Comparison of ENCODE assay signal across 1 cellular context in genomic region chr7:97871659-97872024, GRCh38.
A peak's percentile ranks its signal among the peaks of the same experiment; 100 is the strongest.
TF ChIP-seq lines count a peak whose summit lies in the region.

No MANE protein-coding gene starts in this region.

TF ChIP-seq in K562, 482 proteins besides CTCF, POLR2A, EP300 and RAD21 (continued from another document):
- TF ChIP-seq REST (CRISPR knock-in tag; IDR thresholded peaks at IDR 0.05; ENCODE audit: low read depth) (no peak), GTF2E2 (tag; IDR thresholded peaks at IDR 0.05) (0 out of 2 replicates have a peak, but pooled peaks have one; percentile 26)
